ENCODE assay signal across 8 cellular contexts in genomic region chr10:101043356-101043707, GRCh38. TPM values are rescaled to one million over a fixed set of nuclear protein-coding genes. Genes with fewer than 3 reads are reported as not detected.
DNase-seq lines count a peak whose midpoint lies in the region; ATAC-seq and TF ChIP-seq lines count a peak whose summit lies in the region.

No MANE protein-coding gene starts in this region.

- 41% methylated on average over 3 of the region's 3 CpGs for WGBS in liver

- peak overlapping the region; percentile 33 to 46 (median 45) for H3K4me3 ChIP-seq in liver (ENCODE audit: low read depth in 1 of 3, low read length in 3 of 3)
- H3K4me3 ChIP-seq in uterus = peak overlapping the region; percentile 38 to 50

- H3K9ac ChIP-seq in liver (ENCODE audit: low read depth in 1 of 2, low read length in 2 of 2) = peak overlapping the region; percentile 7 to 21

- no peak for TF ChIP-seq POLR2A in uterus (IDR thresholded peaks at IDR 0.05)

- no peak for DNase-seq in stimulated activated naive CD8-positive, alpha-beta T cell treated with anti-CD3 and anti-CD28 coated beads, Interleukin-15, Interleukin-2, amounts not matched to agents 100 U/mL and 50 U/mL, for 24 hours
- DNase-seq in activated naive CD8-positive, alpha-beta T cell treated with anti-CD3 and anti-CD28 coated beads, Interleukin-2, amount 50 U/mL, for 24 hours = no peak
- DNase-seq in uterus (no peak), GM19240 (ENCODE audit: insufficient read length, low spot score) (no peak)

- H3K27me3 Mint-ChIP-seq in stimulated activated naive CD8-positive, alpha-beta T cell treated with anti-CD3 and anti-CD28 coated beads, Interleukin-15, Interleukin-2, amounts not matched to agents 100 ng/mL and 50 ng/mL, for 24 hours = peaks cover 30% of the 10 kb centered on the region
- peaks cover 23% of the 10 kb centered on the region for H3K27me3 Mint-ChIP-seq in activated naive CD8-positive, alpha-beta T cell treated with anti-CD3 and anti-CD28 coated beads, Interleukin-2, amount 50 U/mL, for 24 hours

- H3K4me3 Mint-ChIP-seq in stimulated activated naive CD8-positive, alpha-beta T cell treated with anti-CD3 and anti-CD28 coated beads, Interleukin-15, Interleukin-2, amounts not matched to agents 100 ng/mL and 50 ng/mL, for 24 hours = peak overlapping the region; percentile 94
- H3K4me3 Mint-ChIP-seq in activated naive CD8-positive, alpha-beta T cell treated with anti-CD3 and anti-CD28 coated beads, Interleukin-2, amount 50 U/mL, for 24 hours = peak overlapping the region; percentile 91

- H3K36me3 Mint-ChIP-seq in stimulated activated naive CD8-positive, alpha-beta T cell treated with anti-CD3 and anti-CD28 coated beads, Interleukin-15, Interleukin-2, amounts not matched to agents 100 ng/mL and 50 ng/mL, for 24 hours (ENCODE audit: low read depth) = no peaks in the 10 kb centered on the region
- no peaks in the 10 kb centered on the region for H3K36me3 Mint-ChIP-seq in activated naive CD8-positive, alpha-beta T cell treated with anti-CD3 and anti-CD28 coated beads, Interleukin-2, amount 50 U/mL, for 24 hours (ENCODE audit: low read depth)

- TF ChIP-seq RAD21 in liver (IDR thresholded peaks at IDR 0.05) = no peak

- no peaks in the 10 kb centered on the region for H3K9me3 Mint-ChIP-seq in stimulated activated naive CD8-positive, alpha-beta T cell treated with anti-CD3 and anti-CD28 coated beads, Interleukin-15, Interleukin-2, amounts not matched to agents 100 ng/mL and 50 ng/mL, for 24 hours
- no peaks in the 10 kb centered on the region for H3K9me3 Mint-ChIP-seq in activated naive CD8-positive, alpha-beta T cell treated with anti-CD3 and anti-CD28 coated beads, Interleukin-2, amount 50 U/mL, for 24 hours

- TF ChIP-seq CTCF in liver (IDR thresholded peaks at IDR 0.05; ENCODE audit: low read depth, low read length, missing input control) (no peak), uterus (IDR thresholded peaks at IDR 0.05) (no peak)

- no peak overlapping the region for H3K27ac Mint-ChIP-seq in stimulated activated naive CD8-positive, alpha-beta T cell treated with anti-CD3 and anti-CD28 coated beads, Interleukin-15, Interleukin-2, amounts not matched to agents 100 ng/mL and 50 ng/mL, for 24 hours
- peak overlapping the region; percentile 87 for H3K27ac Mint-ChIP-seq in activated naive CD8-positive, alpha-beta T cell treated with anti-CD3 and anti-CD28 coated beads, Interleukin-2, amount 50 U/mL, for 24 hours

- no peak for ATAC-seq in stimulated activated naive CD8-positive, alpha-beta T cell treated with anti-CD3 and anti-CD28 coated beads, Interleukin-15, Interleukin-2, amounts not matched to agents 100 U/mL and 50 U/mL, for 24 hours
- ATAC-seq in activated naive CD8-positive, alpha-beta T cell treated with anti-CD3 and anti-CD28 coated beads, Interleukin-2, amount 50 U/mL, for 24 hours = no peak
- ATAC-seq in HG03045 (IDR thresholded peaks at IDR 0.05; ENCODE audit: unreplicated experiment) (no peak), GM21786 (IDR thresholded peaks at IDR 0.05; ENCODE audit: unreplicated experiment) (no peak)

- H3K27me3 ChIP-seq in liver (ENCODE audit: control insufficient read depth in 4 of 4, insufficient read depth in 4 of 4, low read length in 3 of 4) = no peaks in the 10 kb centered on the region
- peaks cover 4 to 14% of the 10 kb centered on the region in 2 donors for H3K27me3 ChIP-seq in uterus

- peaks cover 28% of the 10 kb centered on the region for H3K4me1 Mint-ChIP-seq in stimulated activated naive CD8-positive, alpha-beta T cell treated with anti-CD3 and anti-CD28 coated beads, Interleukin-15, Interleukin-2, amounts not matched to agents 100 ng/mL and 50 ng/mL, for 24 hours (ENCODE audit: low read depth)
- peaks cover 27% of the 10 kb centered on the region for H3K4me1 Mint-ChIP-seq in activated naive CD8-positive, alpha-beta T cell treated with anti-CD3 and anti-CD28 coated beads, Interleukin-2, amount 50 U/mL, for 24 hours

- H3K36me3 ChIP-seq in liver (ENCODE audit: control insufficient read depth in 4 of 4, insufficient read depth in 3 of 4, low read depth in 1 of 4, low read length in 3 of 4) = peaks cover 0 to 3% (median 0%) of the 10 kb centered on the region in 4 donors
- no peaks in the 10 kb centered on the region for H3K36me3 ChIP-seq in uterus

- no peaks in the 10 kb centered on the region for H3K9me3 ChIP-seq in liver (ENCODE audit: control insufficient read depth in 4 of 4, low read length in 3 of 4)
- H3K9me3 ChIP-seq in uterus = no peaks in the 10 kb centered on the region

- H3K27ac ChIP-seq in liver (ENCODE audit: low read depth in 1 of 2, low read length in 2 of 2) (peak overlapping the region; percentile 73 to 76), uterus (peak overlapping the region; percentile 86 to 95)

- intact Hi-C loops in uterus (cut with DNase I; ENCODE audit: low total_unique reads) = no loop called here

- H3K4me1 ChIP-seq in liver (ENCODE audit: control insufficient read depth in 4 of 4, insufficient read depth in 4 of 4, low read length in 3 of 4) (peaks cover 2 to 19% (median 10%) of the 10 kb centered on the region in 4 donors), uterus (peaks cover 0 to 5% of the 10 kb centered on the region in 2 donors)

TF ChIP-seq in liver, 16 proteins besides CTCF, POLR2A, EP300 and RAD21:
- TF ChIP-seq FOXA1 (IDR thresholded peaks at IDR 0.05) = no peak

RNA-seq across cellular contexts. Expression of gene SFXN3, which starts 12.3 kb away (rescaled TPM):
- 10 to 100 TPM in 1 of 2 donors, 1 to 10 TPM in 1; 8.9 to 11.1 TPM for total RNA-seq in liver
- polyA plus RNA-seq in liver = 1 to 10 TPM; 1.7 to 3.8 TPM
- 100 to 1,000 TPM in 1 of 4 donors, 10 to 100 TPM in 3; 34.6 to 161 (median 58.1) TPM for total RNA-seq in uterus

RNA-seq across cellular contexts. Expression of gene PDZD7, which starts 12.4 kb away (rescaled TPM):
- under 1 TPM in 1 of 2 donors, not detected in 1; 0.09 TPM for total RNA-seq in liver
- polyA plus RNA-seq in liver = under 1 TPM; 0.06 to 0.07 TPM
- 1 to 10 TPM in 1 of 4 donors, under 1 TPM in 2, not detected in 1; under 0.01 to 1.3 (median 0.61) TPM for total RNA-seq in uterus

RNA-seq across cellular contexts. Expression of gene KAZALD1, which starts 18.5 kb away (rescaled TPM):
- total RNA-seq in liver = 1 to 10 TPM in 1 of 2 donors, under 1 TPM in 1; 0.92 to 1.2 TPM
- under 1 TPM; 0.21 to 0.50 TPM for polyA plus RNA-seq in liver
- 10 to 100 TPM in 1 of 4 donors, 1 to 10 TPM in 1, under 1 TPM in 1, not detected in 1; 0.26 to 34.6 (median 6.3) TPM for total RNA-seq in uterus

RNA-seq across cellular contexts. Expression of gene LZTS2, which starts 43.7 kb away (rescaled TPM):
- total RNA-seq in liver (10 to 100 TPM in 1 of 2 donors, 1 to 10 TPM in 1; 9.9 to 10.3 TPM), uterus (100 to 1,000 TPM in 2 of 4 donors, 10 to 100 TPM in 2; 51.5 to 123 (median 85.2) TPM)
- polyA plus RNA-seq in liver = 1 to 10 TPM; 2.1 to 9.2 TPM

RNA-seq across cellular contexts. Expression of gene TWNK, which starts 56.0 kb away (rescaled TPM):
- total RNA-seq in liver (1 to 10 TPM; 4.1 to 4.8 TPM), uterus (10 to 100 TPM in 1 of 4 donors, 1 to 10 TPM in 2, under 1 TPM in 1; 0.51 to 11.8 (median 6.2) TPM)
- 1 to 10 TPM; 1.6 to 6.2 TPM for polyA plus RNA-seq in liver
